ENCODE assay signal across 16 cellular contexts in the genomic region with DNA sequence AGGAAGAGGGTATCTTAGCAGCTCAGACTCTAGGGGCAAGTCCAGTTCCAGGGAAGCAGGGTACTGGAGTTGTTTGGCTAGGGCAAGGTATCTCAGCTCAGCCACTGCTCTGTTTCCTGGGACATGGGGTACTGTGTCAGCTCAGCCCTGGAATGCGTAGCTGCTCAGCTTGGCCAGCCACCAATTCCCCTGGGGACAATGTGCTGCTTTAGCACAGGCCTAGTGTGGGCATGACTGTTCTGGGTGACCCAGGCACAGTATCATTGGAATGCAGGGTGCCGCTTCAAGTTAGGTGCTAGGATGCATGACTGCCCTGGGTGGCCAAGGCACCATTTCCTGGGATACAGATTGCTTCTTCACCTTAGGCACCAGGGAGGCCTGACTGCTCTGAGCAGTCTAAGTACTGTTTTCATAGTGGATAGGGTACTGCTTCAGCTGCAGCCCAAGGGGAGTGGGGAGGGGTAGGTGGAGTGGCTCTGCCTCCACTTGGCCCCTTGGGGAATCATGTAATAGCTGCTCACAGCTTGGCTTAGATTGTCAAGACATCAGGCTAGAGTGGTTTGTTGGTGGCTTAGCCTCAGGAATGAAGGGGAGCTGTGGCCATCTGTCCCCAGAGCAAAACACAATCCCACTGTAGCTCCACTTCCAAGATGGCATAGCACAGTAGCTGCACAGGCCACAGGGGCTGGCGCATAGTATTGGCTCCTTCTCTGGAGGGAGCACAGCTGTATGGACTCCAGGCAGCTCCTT. TPM values are rescaled to one million over a fixed set of nuclear protein-coding genes. Genes with fewer than 3 reads are reported as not detected.
DNase-seq lines count a peak whose midpoint lies in the region; ATAC-seq and TF ChIP-seq lines count a peak whose summit lies in the region.
"Had no signal": no experiment of that assay in that cellular context is flagged by ENCODE, and none has a peak within 500 bp of the region (broad histone marks: within the 10 kb centered on the region; RNA-seq: fewer than 3 reads in every experiment).

No MANE protein-coding gene starts in this region.

- no peaks in the 10 kb centered on the region for H3K9me3 ChIP-seq in colonic mucosa

- H3K4me1 Mint-ChIP-seq in HFFc6 (ENCODE audit: low read depth), result peaks cover 12% of the 10 kb centered on the region; the same call in 1 of the 2 replicates

- intact Hi-C loops in left ventricle myocardium superior (cut with micrococcal nuclease) (no loop called here), colonic mucosa (cut with DNase I) (no loop called here)

- H3K4me1 ChIP-seq in colonic mucosa, result no peaks in the 10 kb centered on the region
- H3K4me1 ChIP-seq: SJSA1 had no signal

- no peak overlapping the region for H3K4me3 ChIP-seq in colonic mucosa
- H3K4me3 ChIP-seq: lung, SJSA1 had no signal

- H3K27ac ChIP-seq in colonic mucosa, result no peak overlapping the region
- H3K27ac ChIP-seq: KMS-11, SJSA1 had no signal

- H3K9ac ChIP-seq in colonic mucosa (ENCODE audit: low read depth in 2 of 2, low read length in 2 of 2), result no peak overlapping the region
- H3K9ac ChIP-seq: KMS-11 had no signal

- peaks cover 49% of the 10 kb centered on the region for H3K36me3 Mint-ChIP-seq in HFFc6 (ENCODE audit: low read depth)

- ATAC-seq in left ventricle myocardium superior (peak; percentile 97), GM21381 (IDR thresholded peaks at IDR 0.05; ENCODE audit: unreplicated experiment) (no peak), HG02678 (IDR thresholded peaks at IDR 0.05; ENCODE audit: unreplicated experiment) (no peak)
- ATAC-seq: HCT116 had no signal

- no peaks in the 10 kb centered on the region for H3K27me3 ChIP-seq in colonic mucosa
- H3K27me3 ChIP-seq: SJSA1 had no signal

- no peak overlapping the region for H3K4me3 Mint-ChIP-seq in HFFc6
- H3K4me3 Mint-ChIP-seq: CD4-positive, alpha-beta T cell; dendritic cell treated with granulocyte-macrophage colony-stimulating factor and Interleukin-4, amounts not matched to agents 40 ng/mL and 50 ng/mL, for 4 days had no signal

- peaks cover 36% of the 10 kb centered on the region for H3K36me3 ChIP-seq in colonic mucosa

- H3K9me3 Mint-ChIP-seq in HFFc6, result peaks cover 7% of the 10 kb centered on the region

- peak; percentile 42 for DNase-seq in HFFc6
- peak in 47 of 58 donors; percentile 5 to 80 (median 50) for DNase-seq in anterior cingulate cortex (lab: John Stamatoyannopoulos, UW)
- peak; percentile 84 for DNase-seq in left ventricle myocardium superior
- peak; percentile 9 for DNase-seq in retina
- DNase-seq in colonic mucosa, result no peak
- no peak for DNase-seq in RPMI8226
- DNase-seq: CD4-positive, alpha-beta T cell; NCI-H226 had no signal

- no peak for TF ChIP-seq CTCF in HFFc6 (IDR thresholded peaks at IDR 0.05)
- TF ChIP-seq CTCF in colonic mucosa (IDR thresholded peaks at IDR 0.05), result no peak

- no peak overlapping the region for H3K27ac Mint-ChIP-seq in HFFc6
- H3K27ac Mint-ChIP-seq: CD4-positive, alpha-beta T cell; dendritic cell treated with granulocyte-macrophage colony-stimulating factor and Interleukin-4, amounts not matched to agents 40 ng/mL and 50 ng/mL, for 4 days had no signal

- no peaks in the 10 kb centered on the region for H3K27me3 Mint-ChIP-seq in HFFc6 (ENCODE audit: insufficient read depth)
- H3K27me3 Mint-ChIP-seq: CD4-positive, alpha-beta T cell; dendritic cell treated with granulocyte-macrophage colony-stimulating factor and Interleukin-4, amounts not matched to agents 40 ng/mL and 50 ng/mL, for 4 days had no signal

RNA-seq across cellular contexts. Expression of a gene that starts 36.0 kb away (rescaled TPM):
- 10 to 100 TPM; 22.4 to 30.5 (median 25.2) TPM for total RNA-seq in HFFc6 (2021; fragmentation: NEBNext Ultra II Directional; extraction: Animal tissue kit (Norgen Biotek cat#: 25700))
- total RNA-seq in left ventricle myocardium superior (46.4 TPM), colonic mucosa (10 to 100 TPM; 35.5 to 45.9 TPM)

RNA-seq across cellular contexts. Expression of a gene that starts 46.6 kb away (rescaled TPM):
- not detected for total RNA-seq in HFFc6 (2021; fragmentation: NEBNext Ultra II Directional; extraction: Animal tissue kit (Norgen Biotek cat#: 25700))
- total RNA-seq in left ventricle myocardium superior (2,596 TPM), colonic mucosa (under 1 TPM in 1 of 2 donors, not detected in 1; 0.42 TPM)
- total RNA-seq: CD4-positive, alpha-beta T cell; frontal cortex; SJSA1 had no signal

RNA-seq across cellular contexts. Expression of a gene that starts 48.1 kb away (rescaled TPM):
- 10 to 100 TPM in 2 of 6 experiments, 1 to 10 TPM in 4; 5.4 to 11.2 (median 9.2) TPM for total RNA-seq in HFFc6 (2021; fragmentation: NEBNext Ultra II Directional; extraction: Animal tissue kit (Norgen Biotek cat#: 25700))
- 15.6 TPM for total RNA-seq in left ventricle myocardium superior
- total RNA-seq in colonic mucosa, result 10 to 100 TPM; 28.3 to 43.1 TPM

RNA-seq across cellular contexts. Expression of a gene that starts 57.3 kb away (rescaled TPM):
- total RNA-seq in HFFc6 (2021; fragmentation: NEBNext Ultra II Directional; extraction: Animal tissue kit (Norgen Biotek cat#: 25700)), result 10 to 100 TPM; 33.4 to 37.4 (median 36.1) TPM
- total RNA-seq in left ventricle myocardium superior (20.3 TPM), colonic mucosa (10 to 100 TPM; 35.3 to 39.7 TPM)

Comparison
In these comparisons a context has a peak if more than half of its experiments do, and no peak if none do; other contexts are left out.
1. DNase-seq: peak in HFFc6 (single experiment), anterior cingulate cortex (47 of 58), left ventricle myocardium superior (single experiment) and retina (single experiment); none in colonic mucosa (single experiment) and RPMI8226 (single experiment).
2. RNA of a gene that starts 46.6 kb away (total RNA-seq): 2,596 TPM in left ventricle myocardium superior (single experiment); 0.42 TPM in colonic mucosa and not detected in HFFc6; every median in the first group is over 1,000 times any median in the second.